Comparison of ENCODE assay signal across 1 cellular context in genomic region chr1:109620396-109620817, GRCh38.
TF ChIP-seq lines count a peak whose summit lies in the region.

No MANE protein-coding gene starts in this region.

TF ChIP-seq in GM12878, 131 proteins besides CTCF, POLR2A, EP300 and RAD21:
- TF ChIP-seq KDM1A (IDR thresholded peaks at IDR 0.05; ENCODE audit: borderline replicate concordance) (no peak), ESRRA (IDR thresholded peaks at IDR 0.05; ENCODE audit: low read length) (no peak), EZH2 (IDR thresholded peaks at IDR 0.05; ENCODE audit: borderline replicate concordance, control insufficient read depth, low read depth, low read length) (no peak), HSF1 (IDR thresholded peaks at IDR 0.05; ENCODE audit: low read depth, low read length) (no peak), POLR2AphosphoS2 (IDR thresholded peaks at IDR 0.05; ENCODE audit: low read depth, low read length) (no peak), CUX1 (IDR thresholded peaks at IDR 0.05; ENCODE audit: insufficient replicate concordance, low read depth, low read length) (no peak), ZNF274 (IDR thresholded peaks at IDR 0.05; ENCODE audit: insufficient read depth, insufficient read length) (no peak), RFX5 (IDR thresholded peaks at IDR 0.05; ENCODE audit: low read depth, low read length) (no peak), RBBP5 (conservative IDR thresholded peaks at IDR 0.05) (no peak), SMAD5 (IDR thresholded peaks at IDR 0.05; ENCODE audit: low read depth) (no peak), JUND (IDR thresholded peaks at IDR 0.05; ENCODE audit: low read depth, low read length) (no peak), SP1 (IDR thresholded peaks at IDR 0.05; ENCODE audit: low read depth, low read length) (no peak), HDAC6 (IDR thresholded peaks at IDR 0.05; ENCODE audit: unreplicated experiment) (no peak), ELK1 (IDR thresholded peaks at IDR 0.05; ENCODE audit: low read depth, low read length) (no peak), ZBTB40 (IDR thresholded peaks at IDR 0.05; ENCODE audit: borderline replicate concordance) (no peak), USF1 (IDR thresholded peaks at IDR 0.05; ENCODE audit: borderline replicate concordance, extremely low read length, insufficient read depth, low read depth, low read length) (no peak), KAT2A (conservative IDR thresholded peaks at IDR 0.05; ENCODE audit: control insufficient read depth, low read depth, low read length) (no peak)
- TF ChIP-seq, protein P1, sequence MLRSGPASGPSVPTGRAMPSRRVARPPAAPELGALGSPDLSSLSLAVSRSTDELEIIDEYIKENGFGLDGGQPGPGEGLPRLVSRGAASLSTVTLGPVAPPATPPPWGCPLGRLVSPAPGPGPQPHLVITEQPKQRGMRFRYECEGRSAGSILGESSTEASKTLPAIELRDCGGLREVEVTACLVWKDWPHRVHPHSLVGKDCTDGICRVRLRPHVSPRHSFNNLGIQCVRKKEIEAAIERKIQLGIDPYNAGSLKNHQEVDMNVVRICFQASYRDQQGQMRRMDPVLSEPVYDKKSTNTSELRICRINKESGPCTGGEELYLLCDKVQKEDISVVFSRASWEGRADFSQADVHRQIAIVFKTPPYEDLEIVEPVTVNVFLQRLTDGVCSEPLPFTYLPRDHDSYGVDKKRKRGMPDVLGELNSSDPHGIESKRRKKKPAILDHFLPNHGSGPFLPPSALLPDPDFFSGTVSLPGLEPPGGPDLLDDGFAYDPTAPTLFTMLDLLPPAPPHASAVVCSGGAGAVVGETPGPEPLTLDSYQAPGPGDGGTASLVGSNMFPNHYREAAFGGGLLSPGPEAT (IDR thresholded peaks at IDR 0.05; ENCODE audit: low read depth), result no peak
- TF ChIP-seq, protein P2, sequence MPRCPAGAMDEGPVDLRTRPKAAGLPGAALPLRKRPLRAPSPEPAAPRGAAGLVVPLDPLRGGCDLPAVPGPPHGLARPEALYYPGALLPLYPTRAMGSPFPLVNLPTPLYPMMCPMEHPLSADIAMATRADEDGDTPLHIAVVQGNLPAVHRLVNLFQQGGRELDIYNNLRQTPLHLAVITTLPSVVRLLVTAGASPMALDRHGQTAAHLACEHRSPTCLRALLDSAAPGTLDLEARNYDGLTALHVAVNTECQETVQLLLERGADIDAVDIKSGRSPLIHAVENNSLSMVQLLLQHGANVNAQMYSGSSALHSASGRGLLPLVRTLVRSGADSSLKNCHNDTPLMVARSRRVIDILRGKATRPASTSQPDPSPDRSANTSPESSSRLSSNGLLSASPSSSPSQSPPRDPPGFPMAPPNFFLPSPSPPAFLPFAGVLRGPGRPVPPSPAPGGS (IDR thresholded peaks at IDR 0.05; ENCODE audit: borderline replicate concordance, insufficient read depth, low read depth, low read length, poor library complexity, severe bottlenecking), result no peak
